ENCODE assay signal across 11 cellular contexts in genomic region chr3:66593978-66594377, GRCh38.
DNase-seq lines count a peak whose midpoint lies in the region; ATAC-seq, FAIRE-seq and TF ChIP-seq lines count a peak whose summit lies in the region.
"Had no signal": no experiment of that assay in that cellular context is flagged by ENCODE, and none has a peak within 500 bp of the region (broad histone marks: within the 10 kb centered on the region; RNA-seq: fewer than 3 reads in every experiment).

No MANE protein-coding gene starts in this region.

- ATAC-seq in A549 (peak; percentile 90 to 92), foreskin keratinocyte (peak; percentile 94), GM21576 (IDR thresholded peaks at IDR 0.05; ENCODE audit: unreplicated experiment) (no peak)

- H3K9me3 ChIP-seq in A549 (no peaks in the 10 kb centered on the region), suprapubic skin (no peaks in the 10 kb centered on the region), testis (no peaks in the 10 kb centered on the region), esophagus squamous epithelium (no peaks in the 10 kb centered on the region)

- H3K27me3 ChIP-seq in foreskin keratinocyte, result no peaks in the 10 kb centered on the region
- H3K27me3 ChIP-seq in suprapubic skin, result no peaks in the 10 kb centered on the region
- H3K27me3 ChIP-seq in testis, result no peaks in the 10 kb centered on the region
- H3K27me3 ChIP-seq in esophagus squamous epithelium, result no peaks in the 10 kb centered on the region

- H3K36me3 ChIP-seq in suprapubic skin (no peaks in the 10 kb centered on the region), testis (ENCODE audit: low read depth, missing control alignments) (no peaks in the 10 kb centered on the region), esophagus squamous epithelium (no peaks in the 10 kb centered on the region)

- peak; percentile 41 to 46; a peak in 1 of 5 replicates for TF ChIP-seq EP300 in A549 (IDR thresholded peaks at IDR 0.05)
- no peak for TF ChIP-seq EP300 in suprapubic skin (IDR thresholded peaks at IDR 0.05)

- POLR2A ChIA-PET in A549 (lab: Yijun Ruan, JAX), result no interaction called here

- 7% methylated on average over 1 of the region's 1 CpG for WGBS in A549 (ENCODE audit: missing lambda C conversion rate)
- WGBS in suprapubic skin, result 67% methylated on average over 1 of the region's 1 CpG
- 89 to 95% methylated on average over 1 of the region's 1 CpG for WGBS in testis, 2 donors
- WGBS in esophagus squamous epithelium, 2 donors, result 15 to 31% methylated on average over 1 of the region's 1 CpG

- no peak for TF ChIP-seq RAD21 in A549 (conservative IDR thresholded peaks at IDR 0.05 in 1 of 2, IDR thresholded peaks at IDR 0.05 in 1 of 2)

- H3K27ac ChIP-seq in A549 (peak overlapping the region; percentile 75 to 77), foreskin keratinocyte (no peak overlapping the region), suprapubic skin (no peak overlapping the region), testis (no peak overlapping the region), esophagus squamous epithelium (no peak overlapping the region)

- FAIRE-seq in A549 (lab: Jason Lieb, UNC), result no peak

- peaks cover 23% of the 10 kb centered on the region for H3K4me1 ChIP-seq in A549
- H3K4me1 ChIP-seq in foreskin keratinocyte, result no peaks in the 10 kb centered on the region
- H3K4me1 ChIP-seq in suprapubic skin, result peaks cover 3% of the 10 kb centered on the region
- H3K4me1 ChIP-seq in testis, result no peaks in the 10 kb centered on the region
- peaks cover 0 to 18% (median 11%) of the 10 kb centered on the region in 3 donors for H3K4me1 ChIP-seq in esophagus squamous epithelium

- intact Hi-C loops in testis (cut with DNase I; ENCODE audit: low total_unique reads), result no loop called here
- intact Hi-C loops in esophagus squamous epithelium (cut with DNase I), result no loop called here

- H3K4me2 ChIP-seq in A549, result peak overlapping the region; percentile 69

- TF ChIP-seq CTCF in A549 (IDR thresholded peaks at IDR 0.05) (no peak), foreskin keratinocyte (conservative IDR thresholded peaks at IDR 0.05) (no peak), suprapubic skin (IDR thresholded peaks at IDR 0.05) (no peak), testis (IDR thresholded peaks at IDR 0.05) (no peak), esophagus squamous epithelium (IDR thresholded peaks at IDR 0.05) (no peak)

- CTCF ChIA-PET in A549 (lab: Yijun Ruan, JAX), result interaction anchor here (1.2 kb wide), 1 partner anchor 186 kb away, joined by 4 read pairs; no protein-coding TSS in a partner anchor

- peak; percentile 21 to 79 for DNase-seq in A549 (ENCODE audit: low read depth in 1 of 2, low spot score in 1 of 2)
- DNase-seq in HPDE6-E6E7 (ENCODE audit: extremely low spot score), result peak; percentile 11
- DNase-seq in amniotic stem cell (lab: John Stamatoyannopoulos, UW), result peak; percentile 57
- DNase-seq in foreskin keratinocyte, result peak; percentile 87 to 94
- no peak for DNase-seq in suprapubic skin (ENCODE audit: low spot score in 2 of 2)
- no peak for DNase-seq in testis
- no peak for DNase-seq in esophagus squamous epithelium (lab: John Stamatoyannopoulos, UW)
- DNase-seq: ACHN, cerebellar nuclear complex, KBM-7 had no signal

- TF ChIP-seq POLR2A in A549 (IDR thresholded peaks at IDR 0.05; ENCODE audit: low read length), result no peak
- no peak for TF ChIP-seq POLR2A in suprapubic skin (IDR thresholded peaks at IDR 0.05)
- no peak for TF ChIP-seq POLR2A in testis (IDR thresholded peaks at IDR 0.05)
- no peak for TF ChIP-seq POLR2A in esophagus squamous epithelium (IDR thresholded peaks at IDR 0.05)

- H3K4me3 ChIP-seq in A549 (no peak overlapping the region), suprapubic skin (no peak overlapping the region), testis (no peak overlapping the region), esophagus squamous epithelium (no peak overlapping the region)

TF ChIP-seq in A549, 52 proteins besides CTCF, POLR2A, EP300 and RAD21:
- TF ChIP-seq FOSL2 (IDR thresholded peaks at IDR 0.05), result peak; percentile 72
- TF ChIP-seq FOSL2 (CRISPR knock-in tag; IDR thresholded peaks at IDR 0.05), result peak; percentile 95
- TF ChIP-seq GATA3 (IDR thresholded peaks at IDR 0.05; ENCODE audit: borderline replicate concordance), result peak; percentile 55; the same call in 1 of the 2 replicates
- TF ChIP-seq JUN (IDR thresholded peaks at IDR 0.05), result peak in 1 of 2 experiments; percentile 32; a peak in 1 of 5 replicates
- TF ChIP-seq BCL3 (IDR thresholded peaks at IDR 0.05), result peak; percentile 38; the same call in 1 of the 3 replicates
- TF ChIP-seq MAX (IDR thresholded peaks at IDR 0.05), result peak; percentile 33; the same call in 1 of the 2 replicates
- peak; percentile 78 for TF ChIP-seq JUNB (IDR thresholded peaks at IDR 0.05)
- 0 out of 3 replicates have a peak, but pooled peaks have one; percentile 8 for TF ChIP-seq SMC3 (IDR thresholded peaks at IDR 0.05)
- no peak for TF ChIP-seq USF2 (IDR thresholded peaks at IDR 0.05)
- peak; percentile 44 to 84; a peak in 3 of 4 replicates for TF ChIP-seq CEBPB (IDR thresholded peaks at IDR 0.05)
- TF ChIP-seq KDM1A (IDR thresholded peaks at IDR 0.05; ENCODE audit: low read depth), result no peak
- TF ChIP-seq HOXA7 (CRISPR knock-in tag; IDR thresholded peaks at IDR 0.05), result no peak

Comparison
In these comparisons a context has a peak if more than half of its experiments do, and no peak if none do; other contexts are left out.
1. DNase-seq: peak in A549 (2 of 2), HPDE6-E6E7 (single experiment), amniotic stem cell (single experiment) and foreskin keratinocyte (2 of 2); none in suprapubic skin (0 of 2), testis (single experiment) and esophagus squamous epithelium (single experiment).
2. H3K27ac ChIP-seq: peak in A549 (2 of 2); none in foreskin keratinocyte (single experiment), suprapubic skin (single experiment), testis (0 of 2) and esophagus squamous epithelium (0 of 4).